ENCODE assay signal across 29 cellular contexts in genomic region chr1:44831516-44831915, GRCh38. TPM values are rescaled to one million over a fixed set of nuclear protein-coding genes. Genes with fewer than 3 reads are reported as not detected.
DNase-seq lines count a peak whose midpoint lies in the region; ATAC-seq and TF ChIP-seq lines count a peak whose summit lies in the region.
"Had no signal": no experiment of that assay in that cellular context is flagged by ENCODE, and none has a peak within 500 bp of the region (broad histone marks: within the 10 kb centered on the region; RNA-seq: fewer than 3 reads in every experiment).

No MANE protein-coding gene starts in this region.

- DNase-seq in NCI-H1092 treated with DMSO at 0.1 percent for 48 hours (lab: John Stamatoyannopoulos, UW) (peak; percentile 8), NCI-H1092 (lab: John Stamatoyannopoulos, UW) (no peak), GM23338 (ENCODE audit: low spot score) (no peak), NCI-H345 treated with DMSO at 0.1 percent for 48 hours (lab: John Stamatoyannopoulos, UW; ENCODE audit: unreplicated experiment) (peak; percentile 32), neural progenitor cell (ENCODE audit: low spot score) (no peak), mesenchymal stem cell (no peak)
- DNase-seq: 8988T; activated CD4-positive, alpha-beta T cell treated with anti-CD3 and anti-CD28 coated beads for 4 hours; activated naive CD8-positive, alpha-beta T cell treated with anti-CD3 and anti-CD28 coated beads, Interleukin-2, amount 50 U/mL, for 24 hours; activated T-cell treated with anti-CD3 and anti-CD28 coated beads, Interleukin-2, amount 50 U/mL, for 48 hours; caudate nucleus; CD4-positive, alpha-beta T cell; DMS 273 treated with DMSO at 0.1 percent for 48 hours; gastrocnemius medialis; KG1; left cardiac atrium; NCI-H187 treated with DMSO at 0.1 percent for 48 hours; PC-9; stimulated activated CD4-positive, alpha-beta T cell treated with anti-CD3 and anti-CD28 coated beads, Interleukin-2, amount 100 ng/mL, for 48 hours; substantia nigra had no signal

- no peaks in the 10 kb centered on the region for H3K9me2 ChIP-seq in GM23338 (ENCODE audit: insufficient read depth)

- no peak overlapping the region for H3K18ac ChIP-seq in mesenchymal stem cell (ENCODE audit: low read depth in 1 of 2, low read length in 2 of 2)

- no peak overlapping the region for H4K91ac ChIP-seq in mesenchymal stem cell (ENCODE audit: low read length)

- no peak overlapping the region for H2AK5ac ChIP-seq in mesenchymal stem cell (ENCODE audit: low read length, severe bottlenecking)

- H3K14ac ChIP-seq in mesenchymal stem cell (ENCODE audit: low read length in 2 of 2), result no peak overlapping the region

- H3K27me3 ChIP-seq in GM23338 (ENCODE audit: insufficient read depth) (no peaks in the 10 kb centered on the region), neural progenitor cell (no peaks in the 10 kb centered on the region), mesenchymal stem cell (ENCODE audit: control insufficient read depth in 1 of 2, insufficient read depth in 1 of 2, low read length in 2 of 2) (no peaks in the 10 kb centered on the region)
- H3K27me3 ChIP-seq: gastrocnemius medialis, right atrium auricular region had no signal

- H3K36me3 Mint-ChIP-seq in GM23338 (ENCODE audit: low read depth) (no peaks in the 10 kb centered on the region), neural progenitor cell (no peaks in the 10 kb centered on the region)

- peak overlapping the region; percentile 78 for H2AFZ ChIP-seq in GM23338
- H2AFZ ChIP-seq in neural progenitor cell (replicated peaks), result peak overlapping the region; percentile 70
- no peak overlapping the region for H2AFZ ChIP-seq in mesenchymal stem cell (ENCODE audit: low read depth, low read length)
- H2AFZ ChIP-seq: parathyroid adenoma, PC-9 had no signal

- H3K79me2 ChIP-seq in GM23338 (replicated peaks; ENCODE audit: insufficient read depth) (no peaks in the 10 kb centered on the region), neural progenitor cell (ENCODE audit: low read depth) (no peaks in the 10 kb centered on the region)
- H3K79me2 ChIP-seq: parathyroid adenoma had no signal

- no peaks in the 10 kb centered on the region for H3K79me1 ChIP-seq in mesenchymal stem cell (replicated peaks; ENCODE audit: low read length, poor library complexity, severe bottlenecking)

- H3K9ac ChIP-seq in neural progenitor cell (no peak overlapping the region), mesenchymal stem cell (ENCODE audit: low read length) (no peak overlapping the region)
- H3K9ac ChIP-seq: parathyroid adenoma had no signal

- WGBS in mesenchymal stem cell, result 83% methylated on average over 9 of the region's 9 CpGs

- no peak for ATAC-seq in GM23338
- ATAC-seq in GM21619 (IDR thresholded peaks at IDR 0.05; ENCODE audit: unreplicated experiment), result no peak
- ATAC-seq in GM19328 (IDR thresholded peaks at IDR 0.05; ENCODE audit: unreplicated experiment), result no peak
- ATAC-seq: activated naive CD8-positive, alpha-beta T cell treated with anti-CD3 and anti-CD28 coated beads, Interleukin-2, amount 50 U/mL, for 24 hours; gastrocnemius medialis; Right ventricle myocardium inferior had no signal

- H4K20me1 ChIP-seq in GM23338 (replicated peaks; ENCODE audit: insufficient read depth) (no peaks in the 10 kb centered on the region), neural progenitor cell (ENCODE audit: low read depth) (no peaks in the 10 kb centered on the region)

- no peak overlapping the region for H3K27ac Mint-ChIP-seq in GM23338
- no peak overlapping the region for H3K27ac Mint-ChIP-seq in neural progenitor cell
- H3K27ac Mint-ChIP-seq: activated naive CD8-positive, alpha-beta T cell treated with anti-CD3 and anti-CD28 coated beads, Interleukin-2, amount 50 U/mL, for 24 hours; CD4-positive, alpha-beta T cell; T-helper 2 cell treated with Interferon-gamma antibody and Interleukin-4, amounts not matched to agents 5 μg/mL and 100 μg/mL, for 36 hours had no signal

- no peak overlapping the region for H2BK120ac ChIP-seq in mesenchymal stem cell (ENCODE audit: low read depth, low read length)

- H3K4me1 ChIP-seq in GM23338 (ENCODE audit: insufficient read depth) (no peaks in the 10 kb centered on the region), neural progenitor cell (peaks cover 9% of the 10 kb centered on the region), mesenchymal stem cell (ENCODE audit: control insufficient read depth, insufficient read depth, low read depth, low read length) (peaks cover 4% of the 10 kb centered on the region)
- H3K4me1 ChIP-seq: gastrocnemius medialis, parathyroid adenoma had no signal

- H3K36me3 ChIP-seq in GM23338 (ENCODE audit: insufficient read depth) (no peaks in the 10 kb centered on the region), neural progenitor cell (no peaks in the 10 kb centered on the region), mesenchymal stem cell (ENCODE audit: control insufficient read depth in 1 of 2, insufficient read depth in 2 of 2, low read depth in 1 of 2, low read length in 2 of 2) (no peaks in the 10 kb centered on the region)
- H3K36me3 ChIP-seq: gastrocnemius medialis, right atrium auricular region had no signal

- H3K27ac ChIP-seq in GM23338 (ENCODE audit: low read depth) (no peak overlapping the region), neural progenitor cell (no peak overlapping the region), mesenchymal stem cell (ENCODE audit: low read length, poor library complexity, severe bottlenecking) (no peak overlapping the region)
- H3K27ac ChIP-seq: gastrocnemius medialis, parathyroid adenoma, PC-9, right atrium auricular region had no signal

- H2BK15ac ChIP-seq in mesenchymal stem cell (ENCODE audit: low read depth, poor library complexity, severe bottlenecking), result no peak overlapping the region

- H3K4me3 Mint-ChIP-seq in GM23338, result no peak overlapping the region
- H3K4me3 Mint-ChIP-seq in neural progenitor cell, result no peak overlapping the region
- H3K4me3 Mint-ChIP-seq: activated naive CD8-positive, alpha-beta T cell treated with anti-CD3 and anti-CD28 coated beads, Interleukin-2, amount 50 U/mL, for 24 hours; CD4-positive, alpha-beta T cell; T-helper 2 cell treated with Interferon-gamma antibody and Interleukin-4, amounts not matched to agents 5 μg/mL and 100 μg/mL, for 36 hours had no signal

- H3K9me3 ChIP-seq in neural progenitor cell (ENCODE audit: low read depth) (no peaks in the 10 kb centered on the region), mesenchymal stem cell (ENCODE audit: control insufficient read depth, low read length) (no peaks in the 10 kb centered on the region)
- H3K9me3 ChIP-seq: gastrocnemius medialis, right atrium auricular region had no signal

- H3K4me1 Mint-ChIP-seq in GM23338 (peaks cover 15% of the 10 kb centered on the region), neural progenitor cell (peaks cover 9% of the 10 kb centered on the region)

- no peak for TF ChIP-seq CTCF in GM23338 (conservative IDR thresholded peaks at IDR 0.05; ENCODE audit: low read depth in 2 of 2)
- TF ChIP-seq CTCF in neural progenitor cell (IDR thresholded peaks at IDR 0.05), result no peak

- no peak overlapping the region for H3K23ac ChIP-seq in mesenchymal stem cell (ENCODE audit: low read length in 2 of 2)

- H2BK12ac ChIP-seq in mesenchymal stem cell (ENCODE audit: low read length in 2 of 2), result no peak overlapping the region

- no peak overlapping the region for H3K4me3 ChIP-seq in GM23338
- H3K4me3 ChIP-seq in neural progenitor cell, result no peak overlapping the region
- H3K4me3 ChIP-seq in mesenchymal stem cell (ENCODE audit: insufficient read depth in 1 of 2, low read depth in 1 of 2, low read length in 2 of 2), result no peak overlapping the region
- H3K4me3 ChIP-seq: gastrocnemius medialis, PC-9, right atrium auricular region had no signal

- H3K4me2 ChIP-seq in GM23338 (no peak overlapping the region), neural progenitor cell (peak overlapping the region; percentile 4), mesenchymal stem cell (ENCODE audit: low read length, poor library complexity, severe bottlenecking) (no peak overlapping the region)
- H3K4me2 ChIP-seq: PC-9 had no signal

- H3F3A ChIP-seq in GM23338 (replicated peaks; ENCODE audit: low read depth) (no peaks in the 10 kb centered on the region), neural progenitor cell (ENCODE audit: low read depth) (peaks cover 4% of the 10 kb centered on the region)

- H3K27me3 Mint-ChIP-seq in GM23338 (ENCODE audit: insufficient read depth, low read depth, poor library complexity) (peaks cover 5% of the 10 kb centered on the region), neural progenitor cell (ENCODE audit: insufficient read depth, low read depth) (peaks cover 8% of the 10 kb centered on the region)
- H3K27me3 Mint-ChIP-seq: activated naive CD8-positive, alpha-beta T cell treated with anti-CD3 and anti-CD28 coated beads, Interleukin-2, amount 50 U/mL, for 24 hours had no signal

- H2BK5ac ChIP-seq in mesenchymal stem cell (ENCODE audit: low read depth, low read length, poor library complexity, severe bottlenecking), result no peak overlapping the region

- no peak overlapping the region for H3K4ac ChIP-seq in mesenchymal stem cell (ENCODE audit: low read depth in 1 of 2, low read length in 2 of 2)

- H3K9me3 Mint-ChIP-seq in GM23338 (no peaks in the 10 kb centered on the region), neural progenitor cell (no peaks in the 10 kb centered on the region)
- H3K9me3 Mint-ChIP-seq: activated naive CD8-positive, alpha-beta T cell treated with anti-CD3 and anti-CD28 coated beads, Interleukin-2, amount 50 U/mL, for 24 hours; CD4-positive, alpha-beta T cell; T-helper 2 cell treated with Interferon-gamma antibody and Interleukin-4, amounts not matched to agents 5 μg/mL and 100 μg/mL, for 36 hours had no signal

- no peak overlapping the region for H4K8ac ChIP-seq in mesenchymal stem cell (ENCODE audit: low read length)

RNA-seq across cellular contexts. Expression of gene PTCH2, which starts 11.5 kb away (rescaled TPM):
- total RNA-seq in GM23338 (2014; rRNA removed; shearing (Covaris generic)), result 0.63 and 0.74 TPM in 2 replicates
- polyA plus RNA-seq in GM23338 (2016; fragmentation: Nextera tagmentation; extraction: Ambion mirVana), result 0.52 and 0.74 TPM in 2 replicates
- total RNA-seq in neural progenitor cell (ENCODE audit: low replicate concordance), result 0.09 TPM in 1 of 2 replicates, not detected in the other
- polyA plus RNA-seq in mesenchymal stem cell (2013, experiment 1 of 2), result 0.57 TPM
- 0.70 TPM for polyA plus RNA-seq in mesenchymal stem cell (2013, experiment 2 of 2)

RNA-seq across cellular contexts. Expression of gene BTBD19, which starts 23.2 kb away (rescaled TPM):
- 0.16 and 0.66 TPM in 2 replicates for total RNA-seq in GM23338 (2014; rRNA removed; shearing (Covaris generic))
- polyA plus RNA-seq in GM23338 (2016; fragmentation: Nextera tagmentation; extraction: Ambion mirVana), result 0.33 and 0.37 TPM in 2 replicates
- total RNA-seq in neural progenitor cell (ENCODE audit: low replicate concordance), result 1.4 and 1.7 TPM in 2 replicates
- 22.8 TPM for polyA plus RNA-seq in mesenchymal stem cell (2013, experiment 1 of 2)
- polyA plus RNA-seq in mesenchymal stem cell (2013, experiment 2 of 2), result 20.2 TPM
- polyA plus RNA-seq: neural cell had no signal

RNA-seq across cellular contexts. Expression of gene DYNLT4, which starts 24.4 kb away (rescaled TPM):
- total RNA-seq in GM23338 (2014; rRNA removed; shearing (Covaris generic)), result 0.73 TPM in 1 of 2 replicates, not detected in the other
- not detected in 2 replicates for polyA plus RNA-seq in GM23338 (2016; fragmentation: Nextera tagmentation; extraction: Ambion mirVana)
- not detected in 2 replicates for total RNA-seq in neural progenitor cell (ENCODE audit: low replicate concordance)
- polyA plus RNA-seq in mesenchymal stem cell (2013, experiment 1 of 2), result 0.08 TPM
- 0.11 TPM for polyA plus RNA-seq in mesenchymal stem cell (2013, experiment 2 of 2)
- total RNA-seq: gastrocnemius medialis, urinary bladder had no signal
- polyA plus RNA-seq: neural cell had no signal

RNA-seq across cellular contexts. Expression of gene PLK3, which starts 31.3 kb away (rescaled TPM):
- total RNA-seq in GM23338 (2014; rRNA removed; shearing (Covaris generic)), result 11.8 and 15.1 TPM in 2 replicates
- 7.6 and 8.7 TPM in 2 replicates for polyA plus RNA-seq in GM23338 (2016; fragmentation: Nextera tagmentation; extraction: Ambion mirVana)
- 2.2 and 6.6 TPM in 2 replicates for total RNA-seq in neural progenitor cell (ENCODE audit: low replicate concordance)
- polyA plus RNA-seq in mesenchymal stem cell (2013, experiment 1 of 2), result 28.1 TPM
- 26.8 TPM for polyA plus RNA-seq in mesenchymal stem cell (2013, experiment 2 of 2)

RNA-seq across cellular contexts. Expression of gene BEST4, which starts 43.5 kb away (rescaled TPM):
- 0.58 and 0.63 TPM in 2 replicates for total RNA-seq in GM23338 (2014; rRNA removed; shearing (Covaris generic))
- polyA plus RNA-seq in GM23338 (2016; fragmentation: Nextera tagmentation; extraction: Ambion mirVana), result 1.5 and 1.6 TPM in 2 replicates
- total RNA-seq in neural progenitor cell (ENCODE audit: low replicate concordance), result 0.65 and 0.84 TPM in 2 replicates
- polyA plus RNA-seq in mesenchymal stem cell (2013, experiment 1 of 2), result 0.10 TPM
- 0.05 TPM for polyA plus RNA-seq in mesenchymal stem cell (2013, experiment 2 of 2)
- total RNA-seq: H4, right atrium auricular region, Right ventricle myocardium inferior, urinary bladder had no signal
- polyA plus RNA-seq: neural cell had no signal

Comparison
In these comparisons a context has a peak if more than half of its experiments do, and no peak if none do; other contexts are left out.
1. DNase-seq: peak in NCI-H1092 treated with DMSO at 0.1 percent for 48 hours (single experiment) and NCI-H345 treated with DMSO at 0.1 percent for 48 hours (single experiment); none in NCI-H1092 (single experiment), GM23338 (single experiment), neural progenitor cell (single experiment) and mesenchymal stem cell (single experiment).